In genomic region chr3:58180940-58181587, GRCh38 we compare ENCODE assay signal across 1 cellular context.
TF ChIP-seq lines count a peak whose summit lies in the region.

No MANE protein-coding gene starts in this region.

TF ChIP-seq in HepG2, 621 proteins besides CTCF, POLR2A, EP300 and RAD21 (continued from another document and continues in another):
- TF ChIP-seq ZNF562 (CRISPR knock-in tag; IDR thresholded peaks at IDR 0.05; ENCODE audit: borderline replicate concordance) = no peak
- TF ChIP-seq KIAA2018 (CRISPR knock-in tag; IDR thresholded peaks at IDR 0.05; ENCODE audit: borderline replicate concordance) = no peak
- TF ChIP-seq ZKSCAN1 (IDR thresholded peaks at IDR 0.05; ENCODE audit: low read length) = no peak
- no peak for TF ChIP-seq SYNCRIP (IDR thresholded peaks at IDR 0.05; ENCODE audit: insufficient read depth, low read depth, low read length)
- TF ChIP-seq ZHX2 (IDR thresholded peaks at IDR 0.05; ENCODE audit: low read depth) = no peak
- TF ChIP-seq ZHX2 (CRISPR knock-in tag; IDR thresholded peaks at IDR 0.05; ENCODE audit: borderline replicate concordance) = no peak
- no peak; the same call in 1 of the 2 replicates for TF ChIP-seq ISL2 (CRISPR knock-in tag; IDR thresholded peaks at IDR 0.05)
- no peak for TF ChIP-seq CERS6 (CRISPR knock-in tag; IDR thresholded peaks at IDR 0.05)
- TF ChIP-seq PAXIP1 (CRISPR knock-in tag; conservative IDR thresholded peaks at IDR 0.05) = peak; percentile 77
- no peak for TF ChIP-seq ZNF674 (CRISPR knock-in tag; IDR thresholded peaks at IDR 0.05; ENCODE audit: low read depth)
- no peak for TF ChIP-seq ARNT2 (CRISPR knock-in tag; IDR thresholded peaks at IDR 0.05; ENCODE audit: low read depth)
- TF ChIP-seq ZNF362 (CRISPR knock-in tag; IDR thresholded peaks at IDR 0.05; ENCODE audit: borderline replicate concordance) = no peak
- TF ChIP-seq PRMT3 (CRISPR knock-in tag; IDR thresholded peaks at IDR 0.05; ENCODE audit: borderline replicate concordance, low read depth) = no peak
- no peak for TF ChIP-seq ZBTB49 (CRISPR knock-in tag; IDR thresholded peaks at IDR 0.05; ENCODE audit: borderline replicate concordance)
- TF ChIP-seq ZNF354B (CRISPR knock-in tag; IDR thresholded peaks at IDR 0.05) = no peak
- peak; percentile 51; the same call in 1 of the 2 replicates for TF ChIP-seq GATAD2A (CRISPR knock-in tag; IDR thresholded peaks at IDR 0.05)
- TF ChIP-seq ZNF3 (CRISPR knock-in tag; IDR thresholded peaks at IDR 0.05) = no peak
- no peak for TF ChIP-seq NKX3-1 (CRISPR knock-in tag; IDR thresholded peaks at IDR 0.05)
- no peak for TF ChIP-seq ZNF879 (CRISPR knock-in tag; IDR thresholded peaks at IDR 0.05)
- TF ChIP-seq ZNF33B (CRISPR knock-in tag; IDR thresholded peaks at IDR 0.05) = no peak
- TF ChIP-seq MZF1 (CRISPR knock-in tag; IDR thresholded peaks at IDR 0.05; ENCODE audit: borderline replicate concordance) = no peak
- no peak for TF ChIP-seq TRIM22 (IDR thresholded peaks at IDR 0.05)
- no peak for TF ChIP-seq POLR2AphosphoS5 (IDR thresholded peaks at IDR 0.05; ENCODE audit: low read depth, low read length)
- no peak for TF ChIP-seq POGK (CRISPR knock-in tag; conservative IDR thresholded peaks at IDR 0.05)
- no peak for TF ChIP-seq MIER2 (CRISPR knock-in tag; IDR thresholded peaks at IDR 0.05)
- TF ChIP-seq SPEN (CRISPR knock-in tag; IDR thresholded peaks at IDR 0.05; ENCODE audit: low read depth) = no peak
- TF ChIP-seq ZNF552 (CRISPR knock-in tag; IDR thresholded peaks at IDR 0.05; ENCODE audit: borderline replicate concordance) = no peak
- TF ChIP-seq ZNF30 (CRISPR knock-in tag; IDR thresholded peaks at IDR 0.05) = no peak
- TF ChIP-seq SETDB1 (CRISPR knock-in tag; IDR thresholded peaks at IDR 0.05; ENCODE audit: borderline replicate concordance) = no peak
